1 cellular context compared by ENCODE assay signal in the genomic region with DNA sequence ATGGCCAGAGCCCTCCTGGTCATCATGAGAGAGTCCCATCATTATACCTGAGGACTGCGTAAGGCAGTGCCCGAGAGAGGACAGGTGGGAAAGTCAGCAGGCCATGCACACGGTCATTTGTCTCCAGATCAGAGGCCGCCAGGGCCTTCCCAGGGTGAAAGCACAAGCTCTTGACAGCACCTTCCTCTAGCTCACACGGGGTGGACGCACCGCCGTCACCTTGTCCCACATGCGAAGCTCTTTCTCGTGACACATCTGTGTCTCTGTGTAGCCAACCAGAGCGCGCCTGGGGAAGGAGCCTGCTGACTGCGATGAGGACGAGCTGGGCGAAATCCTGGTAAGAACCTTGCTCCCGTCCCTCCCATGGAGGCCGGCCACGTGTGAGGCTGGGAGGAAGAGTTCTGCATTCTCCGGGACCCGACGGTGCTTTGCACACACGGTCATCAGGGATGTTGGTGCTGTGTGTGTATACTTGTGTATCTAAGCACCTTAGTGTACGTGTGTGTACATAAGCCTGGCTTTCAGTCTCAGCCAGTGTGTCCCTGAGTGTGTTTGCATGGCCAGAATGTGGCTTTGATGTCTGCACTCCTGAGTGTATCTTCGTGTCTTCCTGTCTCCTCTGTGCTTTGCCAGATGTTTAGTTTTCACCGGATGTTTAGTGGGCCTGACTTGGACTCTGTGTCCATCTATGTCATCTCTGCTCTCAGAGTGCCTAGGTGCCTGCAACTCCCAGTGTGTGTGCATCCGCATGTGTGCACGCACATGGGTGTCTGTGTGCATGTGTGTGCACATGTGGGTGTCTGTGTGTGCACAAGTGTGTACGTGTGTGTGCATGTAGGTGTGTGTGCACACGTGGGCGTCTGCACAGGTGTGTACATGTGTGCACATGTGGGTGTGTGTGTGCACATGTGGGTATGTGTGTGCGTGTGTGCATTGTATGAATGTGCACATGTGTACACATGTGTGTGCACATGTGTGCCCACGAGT.
TF ChIP-seq lines count a peak whose summit lies in the region.

No MANE protein-coding gene starts in this region.

TF ChIP-seq in HepG2, 621 proteins besides CTCF, POLR2A, EP300 and RAD21 (continued from another document and continues in another):
- TF ChIP-seq, protein P1, sequence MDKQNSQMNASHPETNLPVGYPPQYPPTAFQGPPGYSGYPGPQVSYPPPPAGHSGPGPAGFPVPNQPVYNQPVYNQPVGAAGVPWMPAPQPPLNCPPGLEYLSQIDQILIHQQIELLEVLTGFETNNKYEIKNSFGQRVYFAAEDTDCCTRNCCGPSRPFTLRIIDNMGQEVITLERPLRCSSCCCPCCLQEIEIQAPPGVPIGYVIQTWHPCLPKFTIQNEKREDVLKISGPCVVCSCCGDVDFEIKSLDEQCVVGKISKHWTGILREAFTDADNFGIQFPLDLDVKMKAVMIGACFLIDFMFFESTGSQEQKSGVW (CRISPR knock-in tag; IDR thresholded peaks at IDR 0.05; ENCODE audit: borderline replicate concordance) = no peak
- TF ChIP-seq, protein P2, sequence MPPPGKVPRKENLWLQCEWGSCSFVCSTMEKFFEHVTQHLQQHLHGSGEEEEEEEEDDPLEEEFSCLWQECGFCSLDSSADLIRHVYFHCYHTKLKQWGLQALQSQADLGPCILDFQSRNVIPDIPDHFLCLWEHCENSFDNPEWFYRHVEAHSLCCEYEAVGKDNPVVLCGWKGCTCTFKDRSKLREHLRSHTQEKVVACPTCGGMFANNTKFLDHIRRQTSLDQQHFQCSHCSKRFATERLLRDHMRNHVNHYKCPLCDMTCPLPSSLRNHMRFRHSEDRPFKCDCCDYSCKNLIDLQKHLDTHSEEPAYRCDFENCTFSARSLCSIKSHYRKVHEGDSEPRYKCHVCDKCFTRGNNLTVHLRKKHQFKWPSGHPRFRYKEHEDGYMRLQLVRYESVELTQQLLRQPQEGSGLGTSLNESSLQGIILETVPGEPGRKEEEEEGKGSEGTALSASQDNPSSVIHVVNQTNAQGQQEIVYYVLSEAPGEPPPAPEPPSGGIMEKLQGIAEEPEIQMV (CRISPR knock-in tag; IDR thresholded peaks at IDR 0.05; ENCODE audit: low read depth) = no peak
- TF ChIP-seq, protein P3, sequence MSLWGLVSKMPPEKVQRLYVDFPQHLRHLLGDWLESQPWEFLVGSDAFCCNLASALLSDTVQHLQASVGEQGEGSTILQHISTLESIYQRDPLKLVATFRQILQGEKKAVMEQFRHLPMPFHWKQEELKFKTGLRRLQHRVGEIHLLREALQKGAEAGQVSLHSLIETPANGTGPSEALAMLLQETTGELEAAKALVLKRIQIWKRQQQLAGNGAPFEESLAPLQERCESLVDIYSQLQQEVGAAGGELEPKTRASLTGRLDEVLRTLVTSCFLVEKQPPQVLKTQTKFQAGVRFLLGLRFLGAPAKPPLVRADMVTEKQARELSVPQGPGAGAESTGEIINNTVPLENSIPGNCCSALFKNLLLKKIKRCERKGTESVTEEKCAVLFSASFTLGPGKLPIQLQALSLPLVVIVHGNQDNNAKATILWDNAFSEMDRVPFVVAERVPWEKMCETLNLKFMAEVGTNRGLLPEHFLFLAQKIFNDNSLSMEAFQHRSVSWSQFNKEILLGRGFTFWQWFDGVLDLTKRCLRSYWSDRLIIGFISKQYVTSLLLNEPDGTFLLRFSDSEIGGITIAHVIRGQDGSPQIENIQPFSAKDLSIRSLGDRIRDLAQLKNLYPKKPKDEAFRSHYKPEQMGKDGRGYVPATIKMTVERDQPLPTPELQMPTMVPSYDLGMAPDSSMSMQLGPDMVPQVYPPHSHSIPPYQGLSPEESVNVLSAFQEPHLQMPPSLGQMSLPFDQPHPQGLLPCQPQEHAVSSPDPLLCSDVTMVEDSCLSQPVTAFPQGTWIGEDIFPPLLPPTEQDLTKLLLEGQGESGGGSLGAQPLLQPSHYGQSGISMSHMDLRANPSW (CRISPR knock-in tag; IDR thresholded peaks at IDR 0.05; ENCODE audit: borderline replicate concordance) = no peak
- TF ChIP-seq, protein P4, sequence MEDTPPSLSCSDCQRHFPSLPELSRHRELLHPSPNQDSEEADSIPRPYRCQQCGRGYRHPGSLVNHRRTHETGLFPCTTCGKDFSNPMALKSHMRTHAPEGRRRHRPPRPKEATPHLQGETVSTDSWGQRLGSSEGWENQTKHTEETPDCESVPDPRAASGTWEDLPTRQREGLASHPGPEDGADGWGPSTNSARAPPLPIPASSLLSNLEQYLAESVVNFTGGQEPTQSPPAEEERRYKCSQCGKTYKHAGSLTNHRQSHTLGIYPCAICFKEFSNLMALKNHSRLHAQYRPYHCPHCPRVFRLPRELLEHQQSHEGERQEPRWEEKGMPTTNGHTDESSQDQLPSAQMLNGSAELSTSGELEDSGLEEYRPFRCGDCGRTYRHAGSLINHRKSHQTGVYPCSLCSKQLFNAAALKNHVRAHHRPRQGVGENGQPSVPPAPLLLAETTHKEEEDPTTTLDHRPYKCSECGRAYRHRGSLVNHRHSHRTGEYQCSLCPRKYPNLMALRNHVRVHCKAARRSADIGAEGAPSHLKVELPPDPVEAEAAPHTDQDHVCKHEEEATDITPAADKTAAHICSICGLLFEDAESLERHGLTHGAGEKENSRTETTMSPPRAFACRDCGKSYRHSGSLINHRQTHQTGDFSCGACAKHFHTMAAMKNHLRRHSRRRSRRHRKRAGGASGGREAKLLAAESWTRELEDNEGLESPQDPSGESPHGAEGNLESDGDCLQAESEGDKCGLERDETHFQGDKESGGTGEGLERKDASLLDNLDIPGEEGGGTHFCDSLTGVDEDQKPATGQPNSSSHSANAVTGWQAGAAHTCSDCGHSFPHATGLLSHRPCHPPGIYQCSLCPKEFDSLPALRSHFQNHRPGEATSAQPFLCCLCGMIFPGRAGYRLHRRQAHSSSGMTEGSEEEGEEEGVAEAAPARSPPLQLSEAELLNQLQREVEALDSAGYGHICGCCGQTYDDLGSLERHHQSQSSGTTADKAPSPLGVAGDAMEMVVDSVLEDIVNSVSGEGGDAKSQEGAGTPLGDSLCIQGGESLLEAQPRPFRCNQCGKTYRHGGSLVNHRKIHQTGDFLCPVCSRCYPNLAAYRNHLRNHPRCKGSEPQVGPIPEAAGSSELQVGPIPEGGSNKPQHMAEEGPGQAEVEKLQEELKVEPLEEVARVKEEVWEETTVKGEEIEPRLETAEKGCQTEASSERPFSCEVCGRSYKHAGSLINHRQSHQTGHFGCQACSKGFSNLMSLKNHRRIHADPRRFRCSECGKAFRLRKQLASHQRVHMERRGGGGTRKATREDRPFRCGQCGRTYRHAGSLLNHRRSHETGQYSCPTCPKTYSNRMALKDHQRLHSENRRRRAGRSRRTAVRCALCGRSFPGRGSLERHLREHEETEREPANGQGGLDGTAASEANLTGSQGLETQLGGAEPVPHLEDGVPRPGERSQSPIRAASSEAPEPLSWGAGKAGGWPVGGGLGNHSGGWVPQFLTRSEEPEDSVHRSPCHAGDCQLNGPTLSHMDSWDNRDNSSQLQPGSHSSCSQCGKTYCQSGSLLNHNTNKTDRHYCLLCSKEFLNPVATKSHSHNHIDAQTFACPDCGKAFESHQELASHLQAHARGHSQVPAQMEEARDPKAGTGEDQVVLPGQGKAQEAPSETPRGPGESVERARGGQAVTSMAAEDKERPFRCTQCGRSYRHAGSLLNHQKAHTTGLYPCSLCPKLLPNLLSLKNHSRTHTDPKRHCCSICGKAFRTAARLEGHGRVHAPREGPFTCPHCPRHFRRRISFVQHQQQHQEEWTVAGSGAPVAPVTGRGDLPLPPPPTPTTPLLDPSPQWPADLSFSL (CRISPR knock-in tag; IDR thresholded peaks at IDR 0.05) = peak; percentile 85
- TF ChIP-seq ZSCAN21 (CRISPR knock-in tag; IDR thresholded peaks at IDR 0.05; ENCODE audit: borderline replicate concordance) (peak; percentile 42; the same call in 1 of the 2 replicates), ZSCAN29 (CRISPR knock-in tag; conservative IDR thresholded peaks at IDR 0.05) (0 out of 2 replicates have a peak, but pooled peaks have one; percentile 65), CBX1 (IDR thresholded peaks at IDR 0.05; ENCODE audit: low read depth) (peak; percentile 64), FOXP1 (IDR thresholded peaks at IDR 0.05) (no peak), FOXP1 (CRISPR knock-in tag; IDR thresholded peaks at IDR 0.05) (peak; percentile 88), NFKB2 (CRISPR knock-in tag; IDR thresholded peaks at IDR 0.05; ENCODE audit: borderline replicate concordance) (no peak), FOXK1 (CRISPR knock-in tag; IDR thresholded peaks at IDR 0.05; ENCODE audit: borderline replicate concordance, low read depth) (no peak), RFX5 (IDR thresholded peaks at IDR 0.05; ENCODE audit: low read depth, low read length) (no peak), MTF2 (CRISPR knock-in tag; IDR thresholded peaks at IDR 0.05; ENCODE audit: borderline replicate concordance) (no peak), KDM1A (CRISPR knock-in tag; IDR thresholded peaks at IDR 0.05) (no peak), ZNF777 (CRISPR knock-in tag; IDR thresholded peaks at IDR 0.05) (peak; percentile 34; the same call in 1 of the 2 replicates), ZNF782 (CRISPR knock-in tag; IDR thresholded peaks at IDR 0.05; ENCODE audit: borderline replicate concordance) (0 out of 2 replicates have a peak, but pooled peaks have one; percentile 33), ZNF737 (CRISPR knock-in tag; IDR thresholded peaks at IDR 0.05; ENCODE audit: borderline replicate concordance) (no peak)
- TF ChIP-seq, protein P5, sequence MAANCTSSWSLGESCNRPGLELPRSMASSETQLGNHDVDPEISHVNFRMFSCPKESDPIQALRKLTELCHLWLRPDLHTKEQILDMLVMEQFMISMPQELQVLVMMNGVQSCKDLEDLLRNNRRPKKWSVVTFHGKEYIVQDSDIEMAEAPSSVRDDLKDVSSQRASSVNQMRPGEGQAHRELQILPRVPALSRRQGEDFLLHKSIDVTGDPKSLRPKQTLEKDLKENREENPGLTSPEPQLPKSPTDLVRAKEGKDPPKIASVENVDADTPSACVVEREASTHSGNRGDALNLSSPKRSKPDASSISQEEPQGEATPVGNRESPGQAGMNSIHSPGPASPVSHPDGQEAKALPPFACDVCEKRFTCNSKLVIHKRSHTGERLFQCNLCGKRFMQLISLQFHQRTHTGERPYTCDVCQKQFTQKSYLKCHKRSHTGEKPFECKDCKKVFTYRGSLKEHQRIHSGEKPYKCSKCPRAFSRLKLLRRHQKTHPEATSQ (CRISPR knock-in tag; IDR thresholded peaks at IDR 0.05; ENCODE audit: borderline replicate concordance) = no peak
- TF ChIP-seq, protein P6, sequence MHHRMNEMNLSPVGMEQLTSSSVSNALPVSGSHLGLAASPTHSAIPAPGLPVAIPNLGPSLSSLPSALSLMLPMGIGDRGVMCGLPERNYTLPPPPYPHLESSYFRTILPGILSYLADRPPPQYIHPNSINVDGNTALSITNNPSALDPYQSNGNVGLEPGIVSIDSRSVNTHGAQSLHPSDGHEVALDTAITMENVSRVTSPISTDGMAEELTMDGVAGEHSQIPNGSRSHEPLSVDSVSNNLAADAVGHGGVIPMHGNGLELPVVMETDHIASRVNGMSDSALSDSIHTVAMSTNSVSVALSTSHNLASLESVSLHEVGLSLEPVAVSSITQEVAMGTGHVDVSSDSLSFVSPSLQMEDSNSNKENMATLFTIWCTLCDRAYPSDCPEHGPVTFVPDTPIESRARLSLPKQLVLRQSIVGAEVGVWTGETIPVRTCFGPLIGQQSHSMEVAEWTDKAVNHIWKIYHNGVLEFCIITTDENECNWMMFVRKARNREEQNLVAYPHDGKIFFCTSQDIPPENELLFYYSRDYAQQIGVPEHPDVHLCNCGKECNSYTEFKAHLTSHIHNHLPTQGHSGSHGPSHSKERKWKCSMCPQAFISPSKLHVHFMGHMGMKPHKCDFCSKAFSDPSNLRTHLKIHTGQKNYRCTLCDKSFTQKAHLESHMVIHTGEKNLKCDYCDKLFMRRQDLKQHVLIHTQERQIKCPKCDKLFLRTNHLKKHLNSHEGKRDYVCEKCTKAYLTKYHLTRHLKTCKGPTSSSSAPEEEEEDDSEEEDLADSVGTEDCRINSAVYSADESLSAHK (CRISPR knock-in tag; IDR thresholded peaks at IDR 0.05; ENCODE audit: borderline replicate concordance) = no peak
- TF ChIP-seq, protein P7, sequence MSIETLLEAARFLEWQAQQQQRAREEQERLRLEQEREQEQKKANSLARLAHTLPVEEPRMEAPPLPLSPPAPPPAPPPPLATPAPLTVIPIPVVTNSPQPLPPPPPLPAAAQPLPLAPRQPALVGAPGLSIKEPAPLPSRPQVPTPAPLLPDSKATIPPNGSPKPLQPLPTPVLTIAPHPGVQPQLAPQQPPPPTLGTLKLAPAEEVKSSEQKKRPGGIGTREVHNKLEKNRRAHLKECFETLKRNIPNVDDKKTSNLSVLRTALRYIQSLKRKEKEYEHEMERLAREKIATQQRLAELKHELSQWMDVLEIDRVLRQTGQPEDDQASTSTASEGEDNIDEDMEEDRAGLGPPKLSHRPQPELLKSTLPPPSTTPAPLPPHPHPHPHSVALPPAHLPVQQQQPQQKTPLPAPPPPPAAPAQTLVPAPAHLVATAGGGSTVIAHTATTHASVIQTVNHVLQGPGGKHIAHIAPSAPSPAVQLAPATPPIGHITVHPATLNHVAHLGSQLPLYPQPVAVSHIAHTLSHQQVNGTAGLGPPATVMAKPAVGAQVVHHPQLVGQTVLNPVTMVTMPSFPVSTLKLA (IDR thresholded peaks at IDR 0.05) = peak; percentile 100
- TF ChIP-seq, protein P8, sequence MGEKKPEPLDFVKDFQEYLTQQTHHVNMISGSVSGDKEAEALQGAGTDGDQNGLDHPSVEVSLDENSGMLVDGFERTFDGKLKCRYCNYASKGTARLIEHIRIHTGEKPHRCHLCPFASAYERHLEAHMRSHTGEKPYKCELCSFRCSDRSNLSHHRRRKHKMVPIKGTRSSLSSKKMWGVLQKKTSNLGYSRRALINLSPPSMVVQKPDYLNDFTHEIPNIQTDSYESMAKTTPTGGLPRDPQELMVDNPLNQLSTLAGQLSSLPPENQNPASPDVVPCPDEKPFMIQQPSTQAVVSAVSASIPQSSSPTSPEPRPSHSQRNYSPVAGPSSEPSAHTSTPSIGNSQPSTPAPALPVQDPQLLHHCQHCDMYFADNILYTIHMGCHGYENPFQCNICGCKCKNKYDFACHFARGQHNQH (CRISPR knock-in tag; IDR thresholded peaks at IDR 0.05) = peak; percentile 59; the same call in 1 of the 2 replicates
- TF ChIP-seq, protein P9, sequence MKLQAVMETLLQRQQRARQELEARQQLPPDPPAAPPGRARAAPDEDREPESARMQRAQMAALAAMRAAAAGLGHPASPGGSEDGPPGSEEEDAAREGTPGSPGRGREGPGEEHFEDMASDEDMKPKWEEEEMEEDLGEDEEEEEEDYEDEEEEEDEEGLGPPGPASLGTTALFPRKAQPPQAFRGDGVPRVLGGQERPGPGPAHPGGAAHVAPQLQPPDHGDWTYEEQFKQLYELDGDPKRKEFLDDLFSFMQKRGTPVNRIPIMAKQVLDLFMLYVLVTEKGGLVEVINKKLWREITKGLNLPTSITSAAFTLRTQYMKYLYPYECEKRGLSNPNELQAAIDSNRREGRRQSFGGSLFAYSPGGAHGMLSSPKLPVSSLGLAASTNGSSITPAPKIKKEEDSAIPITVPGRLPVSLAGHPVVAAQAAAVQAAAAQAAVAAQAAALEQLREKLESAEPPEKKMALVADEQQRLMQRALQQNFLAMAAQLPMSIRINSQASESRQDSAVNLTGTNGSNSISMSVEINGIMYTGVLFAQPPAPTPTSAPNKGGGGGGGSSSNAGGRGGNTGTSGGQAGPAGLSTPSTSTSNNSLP (IDR thresholded peaks at IDR 0.05; ENCODE audit: low read depth, low read length) = no peak
- TF ChIP-seq, protein P10, sequence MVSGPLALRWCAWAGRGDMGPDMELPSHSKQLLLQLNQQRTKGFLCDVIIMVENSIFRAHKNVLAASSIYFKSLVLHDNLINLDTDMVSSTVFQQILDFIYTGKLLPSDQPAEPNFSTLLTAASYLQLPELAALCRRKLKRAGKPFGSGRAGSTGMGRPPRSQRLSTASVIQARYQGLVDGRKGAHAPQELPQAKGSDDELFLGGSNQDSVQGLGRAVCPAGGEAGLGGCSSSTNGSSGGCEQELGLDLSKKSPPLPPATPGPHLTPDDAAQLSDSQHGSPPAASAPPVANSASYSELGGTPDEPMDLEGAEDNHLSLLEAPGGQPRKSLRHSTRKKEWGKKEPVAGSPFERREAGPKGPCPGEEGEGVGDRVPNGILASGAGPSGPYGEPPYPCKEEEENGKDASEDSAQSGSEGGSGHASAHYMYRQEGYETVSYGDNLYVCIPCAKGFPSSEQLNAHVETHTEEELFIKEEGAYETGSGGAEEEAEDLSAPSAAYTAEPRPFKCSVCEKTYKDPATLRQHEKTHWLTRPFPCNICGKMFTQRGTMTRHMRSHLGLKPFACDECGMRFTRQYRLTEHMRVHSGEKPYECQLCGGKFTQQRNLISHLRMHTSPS (CRISPR knock-in tag; IDR thresholded peaks at IDR 0.05; ENCODE audit: low read depth) = no peak
